8 cellular contexts compared by ENCODE assay signal in the genomic region with DNA sequence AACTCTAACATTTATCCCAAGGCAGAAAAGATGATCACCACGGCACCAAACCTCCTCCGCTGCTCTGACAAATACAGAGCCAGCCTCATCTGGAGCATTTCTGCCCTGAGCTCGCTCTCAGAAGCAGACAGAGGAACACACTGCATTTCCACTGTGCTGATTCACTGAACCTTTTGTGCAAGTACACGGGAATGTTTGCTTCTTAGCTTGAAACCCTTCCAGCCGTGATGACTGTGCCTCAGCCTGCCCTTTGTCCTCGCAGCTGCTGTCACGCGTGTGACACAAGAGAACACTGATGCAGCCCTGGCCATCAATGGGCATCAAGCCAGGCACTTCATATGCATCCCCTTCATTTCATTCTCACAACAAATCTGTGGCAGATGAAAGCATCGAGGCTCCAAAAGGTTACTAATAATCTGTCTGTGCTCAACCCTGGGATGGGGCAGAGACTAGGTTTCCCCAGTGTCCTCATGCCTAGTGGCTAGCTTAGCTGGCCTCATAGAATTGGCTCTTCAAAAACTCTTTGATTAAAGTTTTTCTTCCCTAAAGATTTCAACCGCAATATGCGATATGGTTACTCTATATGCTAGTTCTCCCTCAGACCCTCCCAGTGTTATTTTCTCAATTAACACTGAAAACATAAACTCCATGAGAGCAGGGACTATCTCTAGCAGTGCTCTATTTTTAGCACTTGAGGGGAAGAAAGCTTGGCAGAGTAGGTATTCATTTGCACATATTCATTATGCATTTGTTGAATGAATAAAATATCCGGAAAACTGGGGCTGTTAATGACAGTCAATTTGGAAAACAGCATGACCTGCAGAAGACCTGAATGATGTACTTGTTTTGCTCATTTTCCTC. TPM values are rescaled to one million over a fixed set of nuclear protein-coding genes. Genes with fewer than 3 reads are reported as not detected.
DNase-seq lines count a peak whose midpoint lies in the region; ATAC-seq and TF ChIP-seq lines count a peak whose summit lies in the region.

No MANE protein-coding gene starts in this region.

- peaks cover 10% of the 10 kb centered on the region for H3K4me1 ChIP-seq in testis
- peaks cover 20% of the 10 kb centered on the region for H3K4me1 ChIP-seq in vagina

- intact Hi-C loops in MCF 10A (cut with micrococcal nuclease): no loop called here
- intact Hi-C loops in testis (cut with DNase I; ENCODE audit: low total_unique reads): no loop called here
- intact Hi-C loops in activated naive CD4-positive, alpha-beta T cell treated with anti-CD3 and anti-CD28 coated beads for 36 hours (cut with micrococcal nuclease): no loop called here
- intact Hi-C loops in vagina (cut with DNase I): loop anchor here (10.0 kb wide), 1 partner anchor 48 kb away; no protein-coding TSS in a partner anchor

- CTCF ChIA-PET in AG04450 (lab: Charles Lee) (interaction anchor here (0.7 to 1.3 kb wide), 2 partner anchors 54 to 62 kb away, joined by 3 read pairs; no protein-coding TSS in a partner anchor), MCF 10A (lab: Yijun Ruan, JAX) (interaction anchor here (0.6 to 1.6 kb wide), 5 partner anchors 23 to 247 kb away, joined by 3 to 8 read pairs (median 3); no protein-coding TSS in a partner anchor)
- CTCF ChIA-PET in activated naive CD4-positive, alpha-beta T cell treated with anti-CD3 and anti-CD28 coated beads for 36 hours (lab: Charles Lee): interaction anchor here (0.5 to 1.7 kb wide), 3 partner anchors 69 to 276 kb away, joined by 4 to 5 read pairs (median 5); no protein-coding TSS in a partner anchor

- H3K27me3 ChIP-seq in AG04450 (ENCODE audit: control insufficient read depth, insufficient read depth, low read length) (no peaks in the 10 kb centered on the region), testis (no peaks in the 10 kb centered on the region), vagina (no peaks in the 10 kb centered on the region)

- TF ChIP-seq CTCF in AG04450 (IDR thresholded peaks at IDR 0.05; ENCODE audit: low read depth, low read length) (no peak), MCF 10A (IDR thresholded peaks at IDR 0.05; ENCODE audit: unreplicated experiment) (no peak), testis (IDR thresholded peaks at IDR 0.05) (no peak), vagina (IDR thresholded peaks at IDR 0.05) (no peak)

- TF ChIP-seq POLR2A in testis (IDR thresholded peaks at IDR 0.05): no peak
- no peak for TF ChIP-seq POLR2A in vagina (IDR thresholded peaks at IDR 0.05)

- H3K4me1 Mint-ChIP-seq in MCF 10A (ENCODE audit: insufficient read depth, unreplicated experiment): peaks cover 22% of the 10 kb centered on the region
- H3K4me1 Mint-ChIP-seq in activated naive CD4-positive, alpha-beta T cell treated with anti-CD3 and anti-CD28 coated beads for 36 hours (ENCODE audit: low read depth): no peaks in the 10 kb centered on the region

- H3K4me3 ChIP-seq in AG04450 (ENCODE audit: low read depth, low read length) (peak overlapping the region; percentile 41), testis (no peak overlapping the region), vagina (no peak overlapping the region)

- no TSS peak for BruUV-seq in MCF 10A (replicated peaks; lab: Mats Ljungman, UMichigan)

- POLR2A ChIA-PET in AG04450 (lab: Yijun Ruan, JAX): interaction anchor here (0.6 to 1.2 kb wide), 2 partner anchors 46 to 110 kb away, joined by 3 read pairs; no protein-coding TSS in a partner anchor
- POLR2A ChIA-PET in MCF 10A (lab: Yijun Ruan, JAX): interaction anchor here (0.6 to 1.6 kb wide), 10 partner anchors 10 to 1943 kb away, joined by 3 to 12 read pairs (median 4); a partner anchor contains a TSS

- H3K36me3 ChIP-seq in testis (ENCODE audit: low read depth, missing control alignments) (no peaks in the 10 kb centered on the region), vagina (no peaks in the 10 kb centered on the region)

- no peak for ATAC-seq in GM19467 (IDR thresholded peaks at IDR 0.05; ENCODE audit: unreplicated experiment)

- H3K27me3 Mint-ChIP-seq in MCF 10A (ENCODE audit: insufficient read depth, unreplicated experiment): no peaks in the 10 kb centered on the region
- H3K27me3 Mint-ChIP-seq in activated naive CD4-positive, alpha-beta T cell treated with anti-CD3 and anti-CD28 coated beads for 36 hours (ENCODE audit: low read depth): peaks cover 40% of the 10 kb centered on the region

- H3K27ac Mint-ChIP-seq in MCF 10A (ENCODE audit: low read depth, unreplicated experiment): peak overlapping the region; percentile 23
- no peak overlapping the region for H3K27ac Mint-ChIP-seq in activated naive CD4-positive, alpha-beta T cell treated with anti-CD3 and anti-CD28 coated beads for 36 hours

- H3K9me3 ChIP-seq in AG04450 (ENCODE audit: control insufficient read depth, insufficient read depth, low read length) (no peaks in the 10 kb centered on the region), testis (no peaks in the 10 kb centered on the region), vagina (no peaks in the 10 kb centered on the region)

- 41 to 67% methylated on average over 12 of the region's 12 CpGs for WGBS in testis, 2 donors

- peak; percentile 71 for DNase-seq in AG04450 (ENCODE audit: low read depth, low spot score)
- peak; percentile 70 for DNase-seq in NCI-H1092 treated with DMSO at 0.1 percent for 48 hours (lab: John Stamatoyannopoulos, UW)
- peak; percentile 62 for DNase-seq in MCF 10A (ENCODE audit: unreplicated experiment)
- peak; percentile 87 for DNase-seq in kidney tubule cell (ENCODE audit: low spot score)
- DNase-seq in testis: peak; percentile 58
- no peak for DNase-seq in activated naive CD4-positive, alpha-beta T cell treated with anti-CD3 and anti-CD28 coated beads for 36 hours
- no peak for DNase-seq in vagina (ENCODE audit: extremely low spot score in 2 of 2)

- H3K4me3 Mint-ChIP-seq in MCF 10A (ENCODE audit: unreplicated experiment): peak overlapping the region; percentile 13
- no peak overlapping the region for H3K4me3 Mint-ChIP-seq in activated naive CD4-positive, alpha-beta T cell treated with anti-CD3 and anti-CD28 coated beads for 36 hours

- H3K36me3 Mint-ChIP-seq in MCF 10A (ENCODE audit: insufficient read depth, unreplicated experiment): no peaks in the 10 kb centered on the region
- no peaks in the 10 kb centered on the region for H3K36me3 Mint-ChIP-seq in activated naive CD4-positive, alpha-beta T cell treated with anti-CD3 and anti-CD28 coated beads for 36 hours (ENCODE audit: low read depth)

- H3K27ac ChIP-seq in AG04450 (ENCODE audit: low read depth, low read length) (peak overlapping the region; percentile 59), testis (peak overlapping the region; percentile 41 to 58), vagina (no peak overlapping the region)

- no peaks in the 10 kb centered on the region for H3K9me3 Mint-ChIP-seq in MCF 10A (ENCODE audit: unreplicated experiment)
- H3K9me3 Mint-ChIP-seq in activated naive CD4-positive, alpha-beta T cell treated with anti-CD3 and anti-CD28 coated beads for 36 hours: no peaks in the 10 kb centered on the region

RNA-seq across cellular contexts. Expression of a gene that starts 7.3 kb away (rescaled TPM):
- 17.1 and 19.1 TPM in 2 replicates for polyA plus RNA-seq in AG04450 (2011; rRNA removed)
- 32.8 and 33.6 TPM in 2 replicates for polyA minus RNA-seq in AG04450 (2011; rRNA and poly(A)+ RNA removed)
- total RNA-seq in MCF 10A (2022): 7.0 and 9.3 TPM in 2 replicates
- 10 to 100 TPM; 33.1 to 44.0 TPM for total RNA-seq in testis
- polyA plus RNA-seq in testis (ENCODE audit: insufficient read depth, low read depth, low replicate concordance): 33.7 TPM
- total RNA-seq in activated naive CD4-positive, alpha-beta T cell treated with anti-CD3 and anti-CD28 coated beads for 36 hours: under 1 TPM; 0.62 to 0.89 TPM
- 15.7 TPM for total RNA-seq in vagina

RNA-seq across cellular contexts. Expression of a gene that starts 42.8 kb away (rescaled TPM):
- polyA plus RNA-seq in AG04450 (2011; rRNA removed) (4.1 and 5.5 TPM in 2 replicates), testis (ENCODE audit: insufficient read depth, low read depth, low replicate concordance) (15.8 TPM)
- 2.6 and 3.9 TPM in 2 replicates for polyA minus RNA-seq in AG04450 (2011; rRNA and poly(A)+ RNA removed)
- total RNA-seq in MCF 10A (2022) (15.6 and 17.0 TPM in 2 replicates), testis (10 to 100 TPM; 12.8 to 17.5 TPM), vagina (15.0 TPM)
- total RNA-seq in activated naive CD4-positive, alpha-beta T cell treated with anti-CD3 and anti-CD28 coated beads for 36 hours: 1 to 10 TPM; 4.0 to 4.8 TPM

Comparison
In these comparisons a context has a peak if more than half of its experiments do, and no peak if none do; other contexts are left out.
1. DNase-seq: peak in AG04450 (single experiment), NCI-H1092 treated with DMSO at 0.1 percent for 48 hours (single experiment), MCF 10A (single experiment), kidney tubule cell (single experiment) and testis (single experiment); none in activated naive CD4-positive, alpha-beta T cell treated with anti-CD3 and anti-CD28 coated beads for 36 hours (single experiment) and vagina (0 of 2).